In the genomic region with DNA sequence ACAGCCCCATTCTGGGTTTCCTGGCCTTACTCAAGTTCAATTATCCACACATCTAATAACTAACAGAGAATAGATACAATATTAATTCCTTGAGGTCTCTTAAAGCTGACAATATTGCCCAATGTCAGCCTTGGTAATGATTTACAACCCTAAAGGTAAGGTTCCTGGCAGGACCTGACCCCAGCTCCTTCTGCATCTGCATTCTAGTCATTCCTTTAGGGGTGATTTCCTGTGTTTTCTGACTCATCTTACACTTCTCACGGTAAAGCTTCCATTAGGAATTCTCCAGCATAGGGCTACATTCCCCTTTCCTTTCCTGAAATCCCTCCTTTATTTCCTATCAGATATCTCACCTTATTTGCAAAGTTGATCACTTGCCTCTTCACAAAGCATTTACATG, we compare ENCODE assay signal across 1 cellular context.
TF ChIP-seq lines count a peak whose summit lies in the region.

No MANE protein-coding gene starts in this region.

TF ChIP-seq in HCT116, 20 proteins besides CTCF, POLR2A, EP300 and RAD21:
- peak; percentile 40 for TF ChIP-seq FOSL1 (IDR thresholded peaks at IDR 0.05; ENCODE audit: low read depth)
- TF ChIP-seq, protein P1, sequence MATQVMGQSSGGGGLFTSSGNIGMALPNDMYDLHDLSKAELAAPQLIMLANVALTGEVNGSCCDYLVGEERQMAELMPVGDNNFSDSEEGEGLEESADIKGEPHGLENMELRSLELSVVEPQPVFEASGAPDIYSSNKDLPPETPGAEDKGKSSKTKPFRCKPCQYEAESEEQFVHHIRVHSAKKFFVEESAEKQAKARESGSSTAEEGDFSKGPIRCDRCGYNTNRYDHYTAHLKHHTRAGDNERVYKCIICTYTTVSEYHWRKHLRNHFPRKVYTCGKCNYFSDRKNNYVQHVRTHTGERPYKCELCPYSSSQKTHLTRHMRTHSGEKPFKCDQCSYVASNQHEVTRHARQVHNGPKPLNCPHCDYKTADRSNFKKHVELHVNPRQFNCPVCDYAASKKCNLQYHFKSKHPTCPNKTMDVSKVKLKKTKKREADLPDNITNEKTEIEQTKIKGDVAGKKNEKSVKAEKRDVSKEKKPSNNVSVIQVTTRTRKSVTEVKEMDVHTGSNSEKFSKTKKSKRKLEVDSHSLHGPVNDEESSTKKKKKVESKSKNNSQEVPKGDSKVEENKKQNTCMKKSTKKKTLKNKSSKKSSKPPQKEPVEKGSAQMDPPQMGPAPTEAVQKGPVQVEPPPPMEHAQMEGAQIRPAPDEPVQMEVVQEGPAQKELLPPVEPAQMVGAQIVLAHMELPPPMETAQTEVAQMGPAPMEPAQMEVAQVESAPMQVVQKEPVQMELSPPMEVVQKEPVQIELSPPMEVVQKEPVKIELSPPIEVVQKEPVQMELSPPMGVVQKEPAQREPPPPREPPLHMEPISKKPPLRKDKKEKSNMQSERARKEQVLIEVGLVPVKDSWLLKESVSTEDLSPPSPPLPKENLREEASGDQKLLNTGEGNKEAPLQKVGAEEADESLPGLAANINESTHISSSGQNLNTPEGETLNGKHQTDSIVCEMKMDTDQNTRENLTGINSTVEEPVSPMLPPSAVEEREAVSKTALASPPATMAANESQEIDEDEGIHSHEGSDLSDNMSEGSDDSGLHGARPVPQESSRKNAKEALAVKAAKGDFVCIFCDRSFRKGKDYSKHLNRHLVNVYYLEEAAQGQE (IDR thresholded peaks at IDR 0.05; ENCODE audit: low read depth): no peak
- TF ChIP-seq CEBPB (IDR thresholded peaks at IDR 0.05; ENCODE audit: low read depth): 0 out of 2 replicates have a peak, but pooled peaks have one; percentile 34
